ENCODE assay signal across 7 cellular contexts in the genomic region with DNA sequence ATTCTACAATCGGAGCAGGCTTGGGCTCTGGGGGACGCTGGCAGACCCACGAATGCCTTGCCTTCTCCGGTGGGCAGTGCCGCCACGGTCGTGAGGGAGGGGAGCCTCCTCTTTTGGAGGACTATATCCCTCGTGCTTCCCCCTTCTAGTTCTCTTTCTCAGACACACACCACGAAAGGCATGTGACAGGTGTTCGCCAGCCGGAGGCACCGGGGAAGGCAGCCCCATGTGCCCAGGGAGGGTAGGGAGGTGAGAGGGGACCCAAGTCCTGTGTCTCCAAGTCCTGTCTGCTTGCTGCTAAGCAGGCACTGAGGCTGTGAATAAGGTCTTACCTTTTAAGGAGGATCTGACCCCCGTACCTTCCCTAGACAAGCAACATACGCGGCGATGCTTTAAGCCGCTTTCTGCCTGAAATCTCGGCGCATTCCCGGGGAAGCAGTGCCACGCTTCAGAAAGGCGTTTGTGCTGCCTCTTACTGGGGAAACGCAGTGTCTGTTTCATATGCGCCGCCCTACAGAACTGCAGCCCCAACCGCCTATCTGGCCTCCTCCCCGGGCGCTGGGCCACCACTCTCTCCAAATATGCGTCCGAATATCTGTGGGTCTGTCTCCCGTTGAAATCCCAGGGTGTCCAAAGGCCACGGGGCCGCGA. TPM values are rescaled to one million over a fixed set of nuclear protein-coding genes. Genes with fewer than 3 reads are reported as not detected.
DNase-seq lines count a peak whose midpoint lies in the region; ATAC-seq and TF ChIP-seq lines count a peak whose summit lies in the region.

No MANE protein-coding gene starts in this region.

- H3K4me3 ChIP-seq in PC-9: no peak overlapping the region

- H3K36me3 Mint-ChIP-seq in stimulated activated effector memory CD8-positive, alpha-beta T cell treated with anti-CD3 and anti-CD28 coated beads, Interleukin-12 subunit alpha, Interleukin-12 subunit beta, amount 100 ng/mL, for 72 hours: no peaks in the 10 kb centered on the region

- no TSS peak for BruUV-seq in PC-9 (replicated peaks; lab: Mats Ljungman, UMichigan)

- H3K9me2 ChIP-seq in PC-9 (ENCODE audit: insufficient read depth): no peaks in the 10 kb centered on the region

- H2AFZ ChIP-seq in PC-9: no peak overlapping the region

- peak; percentile 34 for DNase-seq in GM13977 (ENCODE audit: low spot score)
- peak; percentile 28 for DNase-seq in NCI-H748 treated with DMSO at 0.1 percent for 48 hours (lab: John Stamatoyannopoulos, UW)
- peak; percentile 72 for DNase-seq in cerebellum (ENCODE audit: low spot score)
- DNase-seq in left colon: peak in 1 of 2 donors; percentile 26
- DNase-seq in stimulated activated effector memory CD8-positive, alpha-beta T cell treated with anti-CD3 and anti-CD28 coated beads, Interleukin-12 subunit alpha, Interleukin-12 subunit beta, amount 100 ng/mL, for 72 hours (ENCODE audit: low spot score in 2 of 2): peak in 1 of 2 donors; percentile 56
- no peak for DNase-seq in PC-9
- no peak for DNase-seq in mesenteric fat pad (ENCODE audit: low spot score)

- in situ Hi-C loops in GM13977 (cut with MboI; ENCODE audit: low pct_unique_long_range_greater_than_20kb, low sequenced_read_pairs, unreplicated experiment): loop anchor here (25.0 kb wide), 1 partner anchor 263 kb away; no protein-coding TSS in a partner anchor

- H3K4me2 ChIP-seq in PC-9: no peak overlapping the region

- no peaks in the 10 kb centered on the region for H3K9me3 Mint-ChIP-seq in stimulated activated effector memory CD8-positive, alpha-beta T cell treated with anti-CD3 and anti-CD28 coated beads, Interleukin-12 subunit alpha, Interleukin-12 subunit beta, amount 100 ng/mL, for 72 hours

- peak overlapping the region; percentile 47 for H3K4me3 Mint-ChIP-seq in stimulated activated effector memory CD8-positive, alpha-beta T cell treated with anti-CD3 and anti-CD28 coated beads, Interleukin-12 subunit alpha, Interleukin-12 subunit beta, amount 100 ng/mL, for 72 hours

- H3F3A ChIP-seq in PC-9 (ENCODE audit: insufficient read depth, low read depth): no peaks in the 10 kb centered on the region

- H3K27ac ChIP-seq in PC-9: no peak overlapping the region

- H3K27me3 ChIP-seq in PC-9 (ENCODE audit: insufficient read depth, low read depth): peaks cover 80% of the 10 kb centered on the region

- peaks cover 34% of the 10 kb centered on the region for H3K4me1 Mint-ChIP-seq in stimulated activated effector memory CD8-positive, alpha-beta T cell treated with anti-CD3 and anti-CD28 coated beads, Interleukin-12 subunit alpha, Interleukin-12 subunit beta, amount 100 ng/mL, for 72 hours

- H3K79me2 ChIP-seq in PC-9 (ENCODE audit: low read depth): no peaks in the 10 kb centered on the region

- no peaks in the 10 kb centered on the region for H4K20me1 ChIP-seq in PC-9 (ENCODE audit: insufficient read depth)

- H3K36me3 ChIP-seq in PC-9 (ENCODE audit: low read depth): no peaks in the 10 kb centered on the region

- ATAC-seq in left colon: peak; percentile 41
- ATAC-seq in stimulated activated effector memory CD8-positive, alpha-beta T cell treated with anti-CD3 and anti-CD28 coated beads, Interleukin-12 subunit alpha, Interleukin-12 subunit beta, amount 100 ng/mL, for 72 hours: peak; percentile 31

- no peak overlapping the region for H3K27ac Mint-ChIP-seq in stimulated activated effector memory CD8-positive, alpha-beta T cell treated with anti-CD3 and anti-CD28 coated beads, Interleukin-12 subunit alpha, Interleukin-12 subunit beta, amount 100 ng/mL, for 72 hours

- POLR2A ChIA-PET in PC-9 (lab: Charles Lee; ENCODE audit: unreplicated experiment): no interaction called here

- CTCF ChIA-PET in PC-9 (lab: Charles Lee): no interaction called here

- no peaks in the 10 kb centered on the region for H3K9me3 ChIP-seq in PC-9 (ENCODE audit: insufficient read depth, low read depth)

- intact Hi-C loops in left colon (cut with DNase I, micrococcal nuclease) (no loop called here), PC-9 (cut with micrococcal nuclease; ENCODE audit: unreplicated experiment) (no loop called here)

- no peak for TF ChIP-seq CTCF in GM13977 (IDR thresholded peaks at IDR 0.05; ENCODE audit: extremely low read depth, insufficient read depth, missing control alignments)
- TF ChIP-seq CTCF in PC-9 (conservative IDR thresholded peaks at IDR 0.05): no peak

- no peaks in the 10 kb centered on the region for H3K4me1 ChIP-seq in PC-9 (replicated peaks; ENCODE audit: insufficient read depth)

RNA-seq across cellular contexts. Expression of gene PLXNA4, which starts 0.8 kb away (rescaled TPM):
- total RNA-seq in cerebellum: 20.4 TPM
- total RNA-seq in left colon: 1 to 10 TPM; 1.1 to 1.3 TPM
- 0.73 and 1.0 TPM in 2 replicates for total RNA-seq in PC-9 (2021)
- 133 TPM for total RNA-seq in mesenteric fat pad

Comparison
In these comparisons a context has a peak if more than half of its experiments do, and no peak if none do; other contexts are left out.
1. DNase-seq: peak in GM13977 (single experiment), NCI-H748 treated with DMSO at 0.1 percent for 48 hours (single experiment) and cerebellum (single experiment); none in PC-9 (0 of 2) and mesenteric fat pad (single experiment).